ENCODE assay signal across 8 cellular contexts in the genomic region with DNA sequence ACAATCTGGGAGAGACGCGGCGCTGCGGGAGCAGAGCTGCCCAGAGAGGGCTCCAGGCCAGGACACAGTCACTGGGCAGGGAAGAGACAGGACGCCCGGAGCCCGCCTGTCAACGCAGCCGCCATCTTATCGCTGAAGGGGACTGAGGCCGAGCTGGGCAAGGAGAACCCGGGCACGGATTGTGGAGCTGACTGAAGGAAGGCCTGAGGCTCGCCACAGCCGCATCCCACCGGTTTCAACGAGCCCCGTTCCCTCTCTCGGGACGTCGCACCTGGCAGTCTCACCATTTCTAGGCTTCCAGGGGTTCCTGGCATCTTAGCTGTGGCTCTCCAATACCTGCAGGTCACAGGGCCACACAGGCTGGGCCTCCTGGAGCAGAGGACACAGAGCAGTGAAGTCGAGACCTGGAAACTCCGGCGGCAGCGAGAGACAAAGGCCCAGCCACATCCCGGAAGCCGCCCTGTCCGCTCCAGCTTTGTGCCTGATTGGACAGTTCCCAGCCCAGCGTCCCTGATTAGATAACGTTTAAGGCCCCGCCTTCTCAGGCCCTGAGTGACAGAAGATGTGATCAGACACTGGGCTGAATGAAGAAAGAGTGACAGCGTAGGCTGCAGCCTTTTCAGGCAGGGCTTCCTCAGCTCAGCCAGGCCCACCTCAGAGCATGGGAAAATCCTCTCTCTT. TPM values are rescaled to one million over a fixed set of nuclear protein-coding genes. Genes with fewer than 3 reads are reported as not detected.
A peak's percentile ranks its signal among the peaks of the same experiment; 100 is the strongest.
DNase-seq lines count a peak whose midpoint lies in the region; ATAC-seq and TF ChIP-seq lines count a peak whose summit lies in the region.

A gene (minus strand): TSS at position 431 of the 681 bp plus-strand sequence. CDS start 117 bp downstream, at position 314.

- peaks cover 26% of the 10 kb centered on the region for H3K9me3 Mint-ChIP-seq in nephron
- H3K9me3 Mint-ChIP-seq in stimulated activated naive CD8-positive, alpha-beta T cell treated with anti-CD3 and anti-CD28 coated beads, Interleukin-15, Interleukin-2, amounts not matched to agents 100 ng/mL and 50 ng/mL, for 24 hours, result no peaks in the 10 kb centered on the region

- no peaks in the 10 kb centered on the region for H3K4me1 Mint-ChIP-seq in nephron
- H3K4me1 Mint-ChIP-seq in stimulated activated naive CD8-positive, alpha-beta T cell treated with anti-CD3 and anti-CD28 coated beads, Interleukin-15, Interleukin-2, amounts not matched to agents 100 ng/mL and 50 ng/mL, for 24 hours (ENCODE audit: low read depth), result peaks cover 39% of the 10 kb centered on the region

- peaks cover 65% of the 10 kb centered on the region for H3K36me3 Mint-ChIP-seq in nephron (ENCODE audit: low read depth)
- peaks cover 33% of the 10 kb centered on the region for H3K36me3 Mint-ChIP-seq in stimulated activated naive CD8-positive, alpha-beta T cell treated with anti-CD3 and anti-CD28 coated beads, Interleukin-15, Interleukin-2, amounts not matched to agents 100 ng/mL and 50 ng/mL, for 24 hours (ENCODE audit: low read depth)

- H3K4me3 Mint-ChIP-seq in nephron, result peak within 1 kb of the TSS; percentile 99 to 100 (median 100)
- H3K4me3 Mint-ChIP-seq in stimulated activated naive CD8-positive, alpha-beta T cell treated with anti-CD3 and anti-CD28 coated beads, Interleukin-15, Interleukin-2, amounts not matched to agents 100 ng/mL and 50 ng/mL, for 24 hours, result peak within 1 kb of the TSS; percentile 96

- POLR2A ChIA-PET in RWPE1 (lab: Yijun Ruan, JAX; ENCODE audit: low non-redundant PET), result interaction anchor here (0.5 to 1.1 kb wide), 3 partner anchors 145 to 520 kb away, joined by 3 to 4 read pairs (median 3); a partner anchor contains a TSS

- CTCF ChIA-PET in RWPE1 (lab: Yijun Ruan, JAX), result no interaction called here

- peak; percentile 97 for DNase-seq in DMS114 treated with DMSO at 0.1 percent for 48 hours (lab: John Stamatoyannopoulos, UW; ENCODE audit: unreplicated experiment)
- peak; percentile 74 for DNase-seq in HuH-7.5 (ENCODE audit: low spot score)
- DNase-seq in RWPE1 (ENCODE audit: low spot score), result peak; percentile 89
- DNase-seq in activated effector memory CD4-positive, alpha-beta T cell treated with Interleukin-2 at 50 U/mL for 16 hours, result peak; percentile 87
- DNase-seq in fibroblast of the aortic adventitia (ENCODE audit: low read depth), result peak; percentile 94

- H3K4me3 ChIP-seq in fibroblast of the aortic adventitia (ENCODE audit: low read depth, low read length), result peak within 1 kb of the TSS; percentile 96

- H3K27ac Mint-ChIP-seq in nephron, result peak within 1 kb of the TSS; percentile 99 to 100 (median 100)
- H3K27ac Mint-ChIP-seq in stimulated activated naive CD8-positive, alpha-beta T cell treated with anti-CD3 and anti-CD28 coated beads, Interleukin-15, Interleukin-2, amounts not matched to agents 100 ng/mL and 50 ng/mL, for 24 hours, result peak within 1 kb of the TSS; percentile 95

- H3K27ac ChIP-seq in RWPE1, result peak within 1 kb of the TSS; percentile 88

- peak; percentile 97 for ATAC-seq in GM21526 (IDR thresholded peaks at IDR 0.05; ENCODE audit: low FRiP score, unreplicated experiment)

- no peaks in the 10 kb centered on the region for H3K27me3 Mint-ChIP-seq in nephron (ENCODE audit: low read depth)
- H3K27me3 Mint-ChIP-seq in stimulated activated naive CD8-positive, alpha-beta T cell treated with anti-CD3 and anti-CD28 coated beads, Interleukin-15, Interleukin-2, amounts not matched to agents 100 ng/mL and 50 ng/mL, for 24 hours, result no peaks in the 10 kb centered on the region

- no peak for TF ChIP-seq CTCF in RWPE1 (conservative IDR thresholded peaks at IDR 0.05; ENCODE audit: low read depth)
- TF ChIP-seq CTCF in fibroblast of the aortic adventitia (IDR thresholded peaks at IDR 0.05; ENCODE audit: insufficient read depth, low read length), result no peak
- no peak for TF ChIP-seq CTCF in nephron (IDR thresholded peaks at IDR 0.05; ENCODE audit: unreplicated experiment in 3 of 3)

RNA-seq across cellular contexts. Expression of the gene that starts here (rescaled TPM):
- 16.3 and 18.7 TPM in 2 replicates for total RNA-seq in fibroblast of the aortic adventitia (ENCODE audit: low replicate concordance)

Comparison
In these comparisons a context has a peak if more than half of its experiments do, and no peak if none do; other contexts are left out.
1. Peak in every context shown above with its lines: DNase-seq, ATAC-seq, H3K4me3 ChIP-seq and H3K27ac ChIP-seq.